Comparison of ENCODE assay signal across 11 cellular contexts in the genomic region with DNA sequence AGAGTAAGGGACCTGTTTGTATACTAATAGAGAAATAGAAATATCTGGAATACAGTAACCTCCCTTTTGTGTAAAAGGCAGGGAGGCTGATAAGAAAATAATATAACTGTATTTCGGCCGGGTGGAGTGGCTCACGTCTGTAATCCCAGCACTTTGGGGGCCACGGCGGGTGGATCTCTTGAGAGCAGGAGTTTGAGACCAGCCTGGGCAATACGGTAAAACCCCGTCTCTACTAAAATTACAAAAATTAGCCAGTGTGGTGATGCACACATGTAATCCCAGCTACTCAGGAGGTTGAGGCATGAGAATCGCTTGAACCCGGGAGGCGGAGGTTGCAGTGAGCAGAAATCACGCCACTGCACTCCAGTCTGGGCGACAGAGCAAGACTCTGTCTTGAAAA. TPM values are rescaled to one million over a fixed set of nuclear protein-coding genes. Genes with fewer than 3 reads are reported as not detected.
"Had no signal": no experiment of that assay in that cellular context is flagged by ENCODE, and none has a peak within 500 bp of the region (broad histone marks: within the 10 kb centered on the region; RNA-seq: fewer than 3 reads in every experiment).

No MANE protein-coding gene starts in this region.

RNA-seq across cellular contexts. Expression of gene RIPPLY3, which starts 11.2 kb away (rescaled TPM):
- total RNA-seq: esophagus mucosa; gastrocnemius medialis; glomerular endothelial cell; heart right ventricle; left cardiac atrium; left ventricle myocardium superior; lower leg skin; lung microvascular endothelial cell; mononuclear cell; naive thymus-derived CD4-positive, alpha-beta T cell had no signal
- polyA plus RNA-seq: immature natural killer cell; naive thymus-derived CD4-positive, alpha-beta T cell had no signal
